In the genomic region with DNA sequence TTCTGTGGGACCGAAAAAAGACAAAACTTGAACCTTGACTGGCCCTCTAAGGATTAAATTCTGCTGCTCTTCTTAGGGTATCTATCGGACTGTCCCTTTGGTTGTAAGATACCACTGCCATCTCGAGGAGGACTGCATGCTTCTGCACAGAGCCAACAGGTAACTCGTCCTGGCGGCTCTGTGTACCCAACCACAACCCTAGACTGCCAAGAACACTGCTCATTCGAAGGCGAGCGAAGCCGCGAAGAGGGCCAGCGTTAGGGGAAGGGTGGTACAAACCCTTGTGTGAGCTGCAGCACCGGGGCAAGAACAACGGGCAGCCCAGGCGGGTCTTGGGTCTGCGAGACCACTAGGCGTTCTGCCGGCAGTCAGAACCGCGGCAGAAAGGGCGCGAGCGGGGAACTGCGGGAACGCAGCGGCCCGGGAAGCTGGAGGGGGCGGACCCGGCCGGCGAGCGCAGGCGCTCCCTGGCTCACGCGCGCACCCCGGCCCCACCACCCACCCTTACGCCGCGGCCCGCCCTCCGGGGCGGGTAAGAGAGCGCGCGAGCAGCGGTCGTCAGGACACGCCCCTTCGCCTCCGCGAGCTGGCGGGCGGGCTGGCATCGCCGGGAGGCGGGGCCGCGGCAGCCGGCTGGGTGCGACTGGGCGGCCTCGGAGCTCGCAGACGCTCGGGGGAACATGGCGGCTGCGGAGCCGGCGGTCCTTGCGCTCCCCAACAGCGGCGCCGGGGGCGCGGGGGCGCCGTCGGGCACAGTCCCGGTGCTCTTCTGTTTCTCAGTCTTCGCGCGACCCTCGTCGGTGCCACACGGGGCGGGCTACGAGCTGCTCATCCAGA, we compare ENCODE assay signal across 8 cellular contexts. TPM values are rescaled to one million over a fixed set of nuclear protein-coding genes. Genes with fewer than 3 reads are reported as not detected.
DNase-seq lines count a peak whose midpoint lies in the region; ATAC-seq and TF ChIP-seq lines count a peak whose summit lies in the region.

A gene (plus strand): TSS at position 663 of the 837 bp plus-strand sequence. CDS start 18 bp downstream, at position 681.

- H3K9me2 ChIP-seq in OCI-LY7 (ENCODE audit: insufficient read depth, low read length) = no peaks in the 10 kb centered on the region

- CTCF ChIA-PET in OCI-LY7 (lab: Charles Lee; ENCODE audit: unreplicated experiment) = interaction anchor here (0.7 kb wide), 1 partner anchor 31 kb away, joined by 3 read pairs; no protein-coding TSS in a partner anchor

- peak within 1 kb of the TSS; percentile 98 for H2AFZ ChIP-seq in OCI-LY7 (ENCODE audit: low read length)

- H4K20me1 ChIP-seq in OCI-LY7 (ENCODE audit: insufficient read depth, low read length) = no peaks in the 10 kb centered on the region

- peak within 1 kb of the TSS; percentile 90 to 96 (median 94) for H3K4me3 Mint-ChIP-seq in IgD-negative memory B cell

- H3K4me3 ChIP-seq in OCI-LY7 (ENCODE audit: low read depth, low read length, poor library complexity, severe bottlenecking) (peak within 1 kb of the TSS; percentile 90), epithelial cell of esophagus (ENCODE audit: low read length) (peak within 1 kb of the TSS; percentile 79)

- H3K36me3 ChIP-seq in OCI-LY7 (ENCODE audit: insufficient read depth, low read length) = no peaks in the 10 kb centered on the region

- no peaks in the 10 kb centered on the region for H3K9me3 Mint-ChIP-seq in IgD-negative memory B cell

- peak; percentile 84 for ATAC-seq in GM21576 (IDR thresholded peaks at IDR 0.05; ENCODE audit: unreplicated experiment)

- intact Hi-C loops in OCI-LY7 (cut with micrococcal nuclease; ENCODE audit: unreplicated experiment) = loop anchor here (10.0 kb wide), 1 partner anchor 1230 kb away; no protein-coding TSS in a partner anchor

- BruUV-seq in OCI-LY7 (replicated peaks; lab: Mats Ljungman, UMichigan) = no TSS peak

- H3K36me3 Mint-ChIP-seq in IgD-negative memory B cell = peaks cover 1% of the 10 kb centered on the region

- H3K79me2 ChIP-seq in OCI-LY7 (ENCODE audit: insufficient read depth, low read depth, low read length) = peaks cover 9% of the 10 kb centered on the region; the same call in 1 of the 2 replicates

- H3K9me3 ChIP-seq in OCI-LY7 (ENCODE audit: low read length) = no peaks in the 10 kb centered on the region

- POLR2A ChIA-PET in OCI-LY7 (lab: Charles Lee) = interaction anchor here (0.6 to 3.1 kb wide), 5 partner anchors 11 to 1097 kb away, joined by 3 to 11 read pairs (median 3); no protein-coding TSS in a partner anchor

- peaks cover 15 to 18% (median 16%) of the 10 kb centered on the region in 3 donors for H3K4me1 Mint-ChIP-seq in IgD-negative memory B cell

- peak; percentile 45 for DNase-seq in DMS153 treated with DMSO at 0.1 percent for 48 hours (lab: John Stamatoyannopoulos, UW; ENCODE audit: unreplicated experiment)
- DNase-seq in OCI-LY7 (ENCODE audit: low spot score) = peak; percentile 91
- DNase-seq in activated T-cell treated with anti-CD3 and anti-CD28 coated beads for 24 hours (ENCODE audit: low read depth) = peak; percentile 91
- peak; percentile 94 for DNase-seq in epithelial cell of esophagus (ENCODE audit: low read depth)
- DNase-seq in mucosa of gallbladder (ENCODE audit: low spot score) = peak; percentile 92
- peak; percentile 90 for DNase-seq in stimulated activated CD8-positive, alpha-beta memory T cell treated with anti-CD3 and anti-CD28 coated beads, Interleukin-4, amount 100 ng/mL, for 24 hours (ENCODE audit: low read depth)

- H3K4me1 ChIP-seq in OCI-LY7 (ENCODE audit: insufficient read depth, low read length, poor library complexity, severe bottlenecking) = peaks cover 12% of the 10 kb centered on the region

- TF ChIP-seq CTCF in OCI-LY7 (conservative IDR thresholded peaks at IDR 0.05; ENCODE audit: low read length) = no peak; the same call in 1 of the 2 replicates
- TF ChIP-seq CTCF in epithelial cell of esophagus (IDR thresholded peaks at IDR 0.05; ENCODE audit: insufficient read depth, low read depth, low read length, missing control alignments) = no peak

- peak within 1 kb of the TSS; percentile 38 to 94 (median 72) for H3K27ac Mint-ChIP-seq in IgD-negative memory B cell

- H3K27me3 Mint-ChIP-seq in IgD-negative memory B cell = peaks cover 7% of the 10 kb centered on the region

- H3K4me2 ChIP-seq in OCI-LY7 (ENCODE audit: low read length) = peak within 1 kb of the TSS; percentile 70

- no peak within 1 kb of the TSS for H3K27ac ChIP-seq in OCI-LY7 (ENCODE audit: low read depth, low read length, poor library complexity, severe bottlenecking)

RNA-seq across cellular contexts. Expression of the gene that starts here (rescaled TPM):
- 19.7 TPM for polyA plus RNA-seq in IgD-negative memory B cell
- 16.7 and 17.9 TPM in 2 replicates for total RNA-seq in OCI-LY7 (2014; rRNA removed; shearing (Covaris generic))
- 23.8 and 25.6 TPM in 2 replicates for total RNA-seq in OCI-LY7 (2022)
- 25.1 TPM for total RNA-seq in mucosa of gallbladder
